Comparison of ENCODE assay signal across 26 cellular contexts in the genomic region with DNA sequence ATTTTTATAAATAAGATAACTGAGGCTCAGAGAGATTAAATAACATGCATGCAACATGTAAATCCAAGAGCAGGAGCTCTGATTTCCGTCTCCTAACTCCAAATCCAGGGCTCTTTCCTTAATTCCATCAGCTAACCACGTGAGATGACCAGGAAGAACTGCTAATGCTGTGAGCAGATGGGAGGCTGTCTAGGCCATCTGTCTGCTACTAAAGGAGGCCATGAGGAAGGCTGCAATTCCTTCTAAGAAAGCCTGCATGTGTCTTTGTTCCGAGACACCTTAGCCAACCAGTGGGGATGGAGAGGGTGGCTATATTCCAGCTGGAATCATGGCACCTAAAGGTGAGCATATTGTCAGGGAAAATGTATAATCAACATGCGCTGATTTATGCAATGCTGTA.
"Had no signal": no experiment of that assay in that cellular context is flagged by ENCODE, and none has a peak within 500 bp of the region (broad histone marks: within the 10 kb centered on the region; RNA-seq: fewer than 3 reads in every experiment).

No MANE protein-coding gene starts in this region.

- H3K36me3 ChIP-seq: adrenal gland, left ventricle myocardium inferior, neutrophil, vagina had no signal

- H3K9me3 ChIP-seq: adrenal gland, body of pancreas, left ventricle myocardium inferior, neutrophil, vagina had no signal

- H3K36me3 Mint-ChIP-seq: activated naive CD8-positive, alpha-beta T cell; stimulated activated effector memory CD8-positive, alpha-beta T cell treated with anti-CD3 and anti-CD28 coated beads, Interleukin-12 subunit alpha, Interleukin-12 subunit beta, amount 100 ng/mL, for 72 hours; type B pancreatic cell had no signal

- H3K4me1 Mint-ChIP-seq: stimulated activated effector memory CD8-positive, alpha-beta T cell treated with anti-CD3 and anti-CD28 coated beads, Interleukin-12 subunit alpha, Interleukin-12 subunit beta, amount 100 ng/mL, for 72 hours had no signal

- H3K4me3 ChIP-seq: adrenal gland, body of pancreas, left ventricle myocardium inferior, lung, skin epidermis, vagina had no signal

- H3K4me1 ChIP-seq: adrenal gland, body of pancreas, vagina had no signal

- H3K27ac ChIP-seq: adrenal gland, body of pancreas, epithelial cell of prostate, left ventricle myocardium inferior, neutrophil, skin epidermis, vagina had no signal

- H3K9me3 Mint-ChIP-seq: nephron progenitor cell; stimulated activated effector memory CD8-positive, alpha-beta T cell treated with anti-CD3 and anti-CD28 coated beads, Interleukin-12 subunit alpha, Interleukin-12 subunit beta, amount 100 ng/mL, for 72 hours; stimulated activated naive CD8-positive, alpha-beta T cell treated with anti-CD3 and anti-CD28 coated beads, Interleukin-15, Interleukin-2, amounts not matched to agents 100 ng/mL and 50 ng/mL, for 24 hours; type B pancreatic cell had no signal

- DNase-seq: activated CD4-positive, alpha-beta T cell treated with anti-CD3 and anti-CD28 coated beads for 4 hours; activated CD4-positive, alpha-beta T cell treated with anti-CD3 and anti-CD28 coated beads, Interleukin-2, amount 50 U/mL, for 4 hours; activated effector memory CD4-positive, alpha-beta T cell treated with Interleukin-2 at 50 U/mL for 16 hours; activated naive CD4-positive, alpha-beta T cell treated with Interleukin-2 at 50 U/mL for 16 hours; adrenal gland; aorta; body of pancreas; cortex of kidney; islet precursor cell; left ventricle myocardium inferior; nephron progenitor cell; stimulated activated CD4-positive, alpha-beta T cell treated with anti-CD3 and anti-CD28 coated beads, Interleukin-12 subunit alpha, Interleukin-12 subunit beta, amount 100 ng/mL, for 4 hours; stimulated activated CD4-positive, alpha-beta T cell treated with anti-CD3 and anti-CD28 coated beads, Interleukin-4, amount 100 ng/mL, for 24 hours had no signal

- FAIRE-seq: endometrium, frontal cortex had no signal

- H3K27ac Mint-ChIP-seq: activated naive CD8-positive, alpha-beta T cell; nephron progenitor cell; progenitor cell of endocrine pancreas; stimulated activated effector memory CD8-positive, alpha-beta T cell treated with anti-CD3 and anti-CD28 coated beads, Interleukin-12 subunit alpha, Interleukin-12 subunit beta, amount 100 ng/mL, for 72 hours; stimulated activated naive CD8-positive, alpha-beta T cell treated with anti-CD3 and anti-CD28 coated beads, Interleukin-15, Interleukin-2, amounts not matched to agents 100 ng/mL and 50 ng/mL, for 24 hours; type B pancreatic cell had no signal

- H3K4me3 Mint-ChIP-seq: activated naive CD8-positive, alpha-beta T cell; nephron progenitor cell; stimulated activated effector memory CD8-positive, alpha-beta T cell treated with anti-CD3 and anti-CD28 coated beads, Interleukin-12 subunit alpha, Interleukin-12 subunit beta, amount 100 ng/mL, for 72 hours; stimulated activated naive CD8-positive, alpha-beta T cell treated with anti-CD3 and anti-CD28 coated beads, Interleukin-15, Interleukin-2, amounts not matched to agents 100 ng/mL and 50 ng/mL, for 24 hours; type B pancreatic cell had no signal

- ATAC-seq: body of pancreas; sciatic nerve; stimulated activated effector memory CD8-positive, alpha-beta T cell treated with anti-CD3 and anti-CD28 coated beads, Interleukin-12 subunit alpha, Interleukin-12 subunit beta, amount 100 ng/mL, for 72 hours had no signal

- H3K27me3 ChIP-seq: body of pancreas, vagina had no signal
